Comparison of ENCODE assay signal across 9 cellular contexts in the genomic region with DNA sequence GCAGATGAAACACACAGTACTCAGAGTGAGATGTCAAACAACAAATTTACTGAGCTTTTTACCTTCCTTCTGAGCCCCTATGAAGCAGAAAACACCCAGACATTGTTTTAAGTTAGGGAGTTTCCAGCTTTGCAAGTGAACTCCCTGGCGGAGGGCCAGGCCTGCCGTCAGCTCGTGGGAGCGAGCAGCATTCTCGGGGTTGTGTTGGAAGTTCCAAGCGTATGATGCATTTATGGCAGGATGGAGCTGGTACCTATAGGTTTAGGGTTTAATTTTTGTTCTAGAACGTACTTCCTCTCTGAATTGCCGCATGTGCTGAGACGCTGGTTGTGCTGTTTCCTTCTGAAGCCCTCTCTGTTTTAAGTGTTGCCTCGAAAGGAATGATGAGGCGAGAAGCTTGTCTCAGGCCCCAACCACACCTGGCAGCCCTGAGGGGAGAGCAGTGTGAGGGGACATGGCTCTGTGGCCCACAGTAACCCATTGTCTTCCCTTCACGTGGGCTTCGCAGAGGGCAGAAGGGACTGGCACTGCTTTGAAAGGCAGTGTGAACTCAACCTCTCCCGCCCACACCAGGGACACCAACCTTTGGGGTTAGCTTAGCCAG.
DNase-seq lines count a peak whose midpoint lies in the region; ATAC-seq, FAIRE-seq and TF ChIP-seq lines count a peak whose summit lies in the region.
"Had no signal": no experiment of that assay in that cellular context is flagged by ENCODE, and none has a peak within 500 bp of the region (broad histone marks: within the 10 kb centered on the region; RNA-seq: fewer than 3 reads in every experiment).

No MANE protein-coding gene starts in this region.

- no peak overlapping the region for H3K27ac Mint-ChIP-seq in natural killer cell treated with Interleukin-12 subunit alpha and Interleukin-12 subunit beta and Interleukin-15 and Interleukin-18, amount 100 ng/mL, for 72 hours
- H3K27ac Mint-ChIP-seq: stimulated activated naive CD8-positive, alpha-beta T cell treated with anti-CD3 and anti-CD28 coated beads, Interleukin-15, Interleukin-2, amounts not matched to agents 100 ng/mL and 50 ng/mL, for 24 hours had no signal

- H3K4me3 Mint-ChIP-seq in natural killer cell treated with Interleukin-12 subunit alpha and Interleukin-12 subunit beta and Interleukin-15 and Interleukin-18, amount 100 ng/mL, for 72 hours, result no peak overlapping the region
- H3K4me3 Mint-ChIP-seq: stimulated activated naive CD8-positive, alpha-beta T cell treated with anti-CD3 and anti-CD28 coated beads, Interleukin-15, Interleukin-2, amounts not matched to agents 100 ng/mL and 50 ng/mL, for 24 hours had no signal

- peaks cover 61% of the 10 kb centered on the region for H3K4me1 ChIP-seq in left ventricle myocardium inferior
- H3K4me1 ChIP-seq in small intestine (ENCODE audit: control insufficient read depth in 2 of 2, insufficient read depth in 1 of 2, low read depth in 1 of 2, low read length in 1 of 2), result peaks cover 4 to 9% of the 10 kb centered on the region in 2 donors
- no peaks in the 10 kb centered on the region for H3K4me1 ChIP-seq in HAP-1

- H3K9me3 ChIP-seq in left ventricle myocardium inferior (replicated peaks) (no peaks in the 10 kb centered on the region), small intestine (ENCODE audit: control insufficient read depth, low read depth) (no peaks in the 10 kb centered on the region), HAP-1 (no peaks in the 10 kb centered on the region)

- no peak overlapping the region for H3K4me3 ChIP-seq in left ventricle myocardium inferior
- no peak overlapping the region for H3K4me3 ChIP-seq in small intestine (ENCODE audit: low read depth in 1 of 2, low read length in 2 of 2)
- no peak overlapping the region for H3K4me3 ChIP-seq in HAP-1

- DNase-seq in GM12891 (ENCODE audit: insufficient read length, low spot score) (no peak), T1000 (lab: John Stamatoyannopoulos, UW) (peak; percentile 41), left ventricle myocardium inferior (peak; percentile 82), small intestine (peak; percentile 58), HAP-1 (ENCODE audit: low spot score in 2 of 2) (no peak)
- no peak for DNase-seq in natural killer cell treated with Interleukin-12 subunit alpha and Interleukin-12 subunit beta and Interleukin-15 and Interleukin-18, amount 100 ng/mL, for 72 hours (ENCODE audit: low spot score)

- no peaks in the 10 kb centered on the region for H3K9me3 Mint-ChIP-seq in natural killer cell treated with Interleukin-12 subunit alpha and Interleukin-12 subunit beta and Interleukin-15 and Interleukin-18, amount 100 ng/mL, for 72 hours
- H3K9me3 Mint-ChIP-seq: stimulated activated naive CD8-positive, alpha-beta T cell treated with anti-CD3 and anti-CD28 coated beads, Interleukin-15, Interleukin-2, amounts not matched to agents 100 ng/mL and 50 ng/mL, for 24 hours had no signal

- FAIRE-seq in GM12891 (lab: Jason Lieb, UNC), result no peak
- FAIRE-seq in small intestine (lab: Jason Lieb, UNC), result no peak

- peaks cover 6 to 8% of the 10 kb centered on the region in 2 donors for H3K27me3 Mint-ChIP-seq in natural killer cell treated with Interleukin-12 subunit alpha and Interleukin-12 subunit beta and Interleukin-15 and Interleukin-18, amount 100 ng/mL, for 72 hours

- no peak for TF ChIP-seq POLR2A in GM12891 (IDR thresholded peaks at IDR 0.05; ENCODE audit: low read depth, low read length)

- intact Hi-C loops in left ventricle myocardium inferior (cut with micrococcal nuclease), result no loop called here

- peaks cover 14 to 15% of the 10 kb centered on the region in 2 donors for H3K4me1 Mint-ChIP-seq in natural killer cell treated with Interleukin-12 subunit alpha and Interleukin-12 subunit beta and Interleukin-15 and Interleukin-18, amount 100 ng/mL, for 72 hours (ENCODE audit: low read depth in 2 of 2)

- no peak for ATAC-seq in natural killer cell treated with Interleukin-12 subunit alpha and Interleukin-12 subunit beta and Interleukin-15 and Interleukin-18, amount 100 ng/mL, for 72 hours
- ATAC-seq in GM18861 (IDR thresholded peaks at IDR 0.05; ENCODE audit: unreplicated experiment) (no peak), GM18909 (IDR thresholded peaks at IDR 0.05; ENCODE audit: poor library complexity, unreplicated experiment) (no peak)

- no peak for TF ChIP-seq CTCF in left ventricle myocardium inferior (IDR thresholded peaks at IDR 0.05; ENCODE audit: borderline replicate concordance)

- in situ Hi-C loops in HAP-1 (cut with MboI; ENCODE audit: low sequenced_read_pairs), result no loop called here

- peak overlapping the region; percentile 6 for H3K27ac ChIP-seq in left ventricle myocardium inferior (replicated peaks)
- H3K27ac ChIP-seq in small intestine (ENCODE audit: low read depth in 1 of 2, low read length in 1 of 2), result no peak overlapping the region

- H3K36me3 ChIP-seq in left ventricle myocardium inferior (no peaks in the 10 kb centered on the region), small intestine (ENCODE audit: control insufficient read depth in 2 of 2, insufficient read depth in 2 of 2, low read length in 2 of 2) (no peaks in the 10 kb centered on the region), HAP-1 (replicated peaks) (no peaks in the 10 kb centered on the region)

- 35 to 51% (median 39%) methylated on average over 14 of the region's 14 CpGs for WGBS in small intestine, 3 donors

- H3K36me3 Mint-ChIP-seq in natural killer cell treated with Interleukin-12 subunit alpha and Interleukin-12 subunit beta and Interleukin-15 and Interleukin-18, amount 100 ng/mL, for 72 hours, result no peaks in the 10 kb centered on the region

- H3K27me3 ChIP-seq in left ventricle myocardium inferior (ENCODE audit: low read depth) (no peaks in the 10 kb centered on the region), small intestine (ENCODE audit: control insufficient read depth in 2 of 2, insufficient read depth in 2 of 2, low read length in 2 of 2) (no peaks in the 10 kb centered on the region), HAP-1 (ENCODE audit: low read depth) (no peaks in the 10 kb centered on the region)

TF ChIP-seq in GM12891, 5 proteins besides CTCF, POLR2A, EP300 and RAD21:
- TF ChIP-seq SPI1 (IDR thresholded peaks at IDR 0.05; ENCODE audit: low read depth, low read length) (0 out of 2 replicates have a peak, but pooled peaks have one; percentile 24), PAX5 (IDR thresholded peaks at IDR 0.05; ENCODE audit: insufficient read depth, low read length, severe bottlenecking) (no peak)

Comparison
In these comparisons a context has a peak if more than half of its experiments do, and no peak if none do; other contexts are left out.
1. DNase-seq: peak in T1000 (single experiment), left ventricle myocardium inferior (single experiment) and small intestine (single experiment); none in GM12891 (single experiment), natural killer cell treated with Interleukin-12 subunit alpha and Interleukin-12 subunit beta and Interleukin-15 and Interleukin-18, amount 100 ng/mL, for 72 hours (single experiment) and HAP-1 (0 of 2).